ENCODE assay signal across 8 cellular contexts in genomic region chr11:6418199-6418957, GRCh38. TPM values are rescaled to one million over a fixed set of nuclear protein-coding genes. Genes with fewer than 3 reads are reported as not detected.
DNase-seq lines count a peak whose midpoint lies in the region; ATAC-seq and TF ChIP-seq lines count a peak whose summit lies in the region.

No MANE protein-coding gene starts in this region.

- no peaks in the 10 kb centered on the region for H3K27me3 ChIP-seq in ascending aorta
- H3K27me3 ChIP-seq in tibial artery = no peaks in the 10 kb centered on the region

- H3K36me3 ChIP-seq in ascending aorta = no peaks in the 10 kb centered on the region
- H3K36me3 ChIP-seq in tibial artery = no peaks in the 10 kb centered on the region

- intact Hi-C loops in ascending aorta (cut with DNase I) = loop anchor here (2.0 to 5.0 kb wide), 2 partner anchors 36 to 62 kb away; partner anchors contain the start of genes ARFIP2 and TIMM10B
- intact Hi-C loops in left colon (cut with DNase I, micrococcal nuclease) = no loop called here
- intact Hi-C loops in tibial artery (cut with DNase I; ENCODE audit: low total_unique reads) = no loop called here

- H3K9me3 ChIP-seq in ascending aorta (no peaks in the 10 kb centered on the region), tibial artery (no peaks in the 10 kb centered on the region)

- TF ChIP-seq CTCF in ascending aorta (IDR thresholded peaks at IDR 0.05) = no peak
- no peak for TF ChIP-seq CTCF in tibial artery (IDR thresholded peaks at IDR 0.05)

- H3K27ac ChIP-seq in ascending aorta = peak overlapping the region; percentile 90 to 92
- H3K27ac ChIP-seq in tibial artery = peak overlapping the region; percentile 92 to 94

- H3K4me1 ChIP-seq in ascending aorta = peaks cover 0 to 22% of the 10 kb centered on the region in 2 donors
- H3K4me1 ChIP-seq in tibial artery = peaks cover 0 to 40% (median 19%) of the 10 kb centered on the region in 4 donors

- ATAC-seq in GM19395 (IDR thresholded peaks at IDR 0.05; ENCODE audit: unreplicated experiment) = peak; percentile 5
- peak; percentile 40 for ATAC-seq in left colon
- ATAC-seq in HG03108 (IDR thresholded peaks at IDR 0.05; ENCODE audit: unreplicated experiment) = no peak

- H3K4me3 ChIP-seq in ascending aorta = peak overlapping the region; percentile 91 to 99
- H3K4me3 ChIP-seq in tibial artery = peak overlapping the region; percentile 98 to 99

- peak; percentile 42 for DNase-seq in AG08396 (ENCODE audit: low spot score)
- no peak for DNase-seq in ascending aorta (ENCODE audit: low spot score in 2 of 2)
- peak in 1 of 2 donors; percentile 38 for DNase-seq in left colon
- no peak for DNase-seq in tibial artery
- DNase-seq in COR-L47 (lab: John Stamatoyannopoulos, UW) = no peak
- DNase-seq in NK-92 treated with Interleukin-12 subunit alpha and Interleukin-12 subunit beta, amount 100 ng/mL, for 24 hours (lab: John Stamatoyannopoulos, UW) = no peak

RNA-seq across cellular contexts. Expression of gene APBB1, which starts 0.5 kb away (rescaled TPM):
- 29.2 TPM for total RNA-seq in ascending aorta
- 10 to 100 TPM in 1 of 2 donors, 1 to 10 TPM in 1; 5.2 to 11.2 TPM for total RNA-seq in left colon

RNA-seq across cellular contexts. Expression of gene HPX, which starts 22.4 kb away (rescaled TPM):
- total RNA-seq in ascending aorta = 16.8 TPM
- total RNA-seq in left colon = 1 to 10 TPM; 2.4 to 2.5 TPM

RNA-seq across cellular contexts. Expression of gene SMPD1, which starts 28.1 kb away (rescaled TPM):
- total RNA-seq in ascending aorta = 48.6 TPM
- 100 to 1,000 TPM in 1 of 2 donors, 10 to 100 TPM in 1; 50.8 to 136 TPM for total RNA-seq in left colon

RNA-seq across cellular contexts. Expression of gene TRIM3, which starts 55.4 kb away (rescaled TPM):
- total RNA-seq in ascending aorta = 33.8 TPM
- total RNA-seq in left colon = 10 to 100 TPM; 37.6 to 49.3 TPM
